In the genomic region with DNA sequence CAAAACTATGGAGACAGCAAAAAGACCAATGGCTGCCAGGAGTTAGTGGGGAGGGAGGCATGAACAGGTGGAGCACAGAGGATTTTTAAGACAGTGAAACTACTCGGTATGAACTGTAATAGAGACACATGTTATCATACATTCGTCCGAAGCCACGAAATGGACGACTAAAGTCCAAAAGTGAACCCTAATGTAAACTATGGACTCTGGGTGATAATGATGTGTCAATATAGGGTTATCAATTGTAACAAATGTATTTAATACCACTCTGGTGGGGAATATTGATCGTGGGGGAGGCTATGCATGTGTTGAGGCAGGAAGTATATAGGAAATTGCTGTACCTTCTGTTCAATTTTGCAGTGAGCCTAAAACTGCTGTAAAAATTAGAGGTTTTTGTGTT, we compare ENCODE assay signal across 1 cellular context.
TF ChIP-seq lines count a peak whose summit lies in the region.

No MANE protein-coding gene starts in this region.

TF ChIP-seq in liver, 16 proteins besides CTCF, POLR2A, EP300 and RAD21:
- TF ChIP-seq FOXA2 (IDR thresholded peaks at IDR 0.05) (peak; percentile 68), HNF4A (conservative IDR thresholded peaks at IDR 0.05) (peak; percentile 85 to 91), REST (IDR thresholded peaks at IDR 0.05) (no peak), MAX (IDR thresholded peaks at IDR 0.05) (peak; percentile 42), EGR1 (IDR thresholded peaks at IDR 0.05; ENCODE audit: low read depth in 2 of 2) (no peak), ATF3 (IDR thresholded peaks at IDR 0.05) (no peak), FOXA1 (IDR thresholded peaks at IDR 0.05) (peak; percentile 72), NR2F2 (IDR thresholded peaks at IDR 0.05) (no peak), TAF1 (conservative IDR thresholded peaks at IDR 0.05) (no peak), JUND (IDR thresholded peaks at IDR 0.05) (no peak), HNF4G (IDR thresholded peaks at IDR 0.05) (no peak), SP1 (IDR thresholded peaks at IDR 0.05) (peak; percentile 71), RXRA (IDR thresholded peaks at IDR 0.05) (peak; percentile 13 to 58), YY1 (IDR thresholded peaks at IDR 0.05) (peak; percentile 58), GABPA (IDR thresholded peaks at IDR 0.05 in 1 of 2, conservative IDR thresholded peaks at IDR 0.05 in 1 of 2) (no peak)
- TF ChIP-seq, protein P1, sequence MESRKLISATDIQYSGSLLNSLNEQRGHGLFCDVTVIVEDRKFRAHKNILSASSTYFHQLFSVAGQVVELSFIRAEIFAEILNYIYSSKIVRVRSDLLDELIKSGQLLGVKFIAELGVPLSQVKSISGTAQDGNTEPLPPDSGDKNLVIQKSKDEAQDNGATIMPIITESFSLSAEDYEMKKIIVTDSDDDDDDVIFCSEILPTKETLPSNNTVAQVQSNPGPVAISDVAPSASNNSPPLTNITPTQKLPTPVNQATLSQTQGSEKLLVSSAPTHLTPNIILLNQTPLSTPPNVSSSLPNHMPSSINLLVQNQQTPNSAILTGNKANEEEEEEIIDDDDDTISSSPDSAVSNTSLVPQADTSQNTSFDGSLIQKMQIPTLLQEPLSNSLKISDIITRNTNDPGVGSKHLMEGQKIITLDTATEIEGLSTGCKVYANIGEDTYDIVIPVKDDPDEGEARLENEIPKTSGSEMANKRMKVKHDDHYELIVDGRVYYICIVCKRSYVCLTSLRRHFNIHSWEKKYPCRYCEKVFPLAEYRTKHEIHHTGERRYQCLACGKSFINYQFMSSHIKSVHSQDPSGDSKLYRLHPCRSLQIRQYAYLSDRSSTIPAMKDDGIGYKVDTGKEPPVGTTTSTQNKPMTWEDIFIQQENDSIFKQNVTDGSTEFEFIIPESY (IDR thresholded peaks at IDR 0.05) = no peak
